ENCODE assay signal across 9 cellular contexts in genomic region chr18:63238711-63239110, GRCh38.
DNase-seq lines count a peak whose midpoint lies in the region; ATAC-seq and TF ChIP-seq lines count a peak whose summit lies in the region.
"Had no signal": no experiment of that assay in that cellular context is flagged by ENCODE, and none has a peak within 500 bp of the region (broad histone marks: within the 10 kb centered on the region; RNA-seq: fewer than 3 reads in every experiment).

No MANE protein-coding gene starts in this region.

- DNase-seq in ACHN (peak; percentile 31), NCI-H345 (lab: John Stamatoyannopoulos, UW) (peak; percentile 96), epithelial cell of esophagus (ENCODE audit: low read depth) (peak; percentile 16), osteocyte (ENCODE audit: extremely low spot score, unreplicated experiment) (no peak), DMS153 (lab: John Stamatoyannopoulos, UW) (no peak), DMS79 treated with DMSO at 0.1 percent for 48 hours (lab: John Stamatoyannopoulos, UW) (no peak)
- DNase-seq: NCI-H1436 treated with DMSO at 0.1 percent for 48 hours had no signal

- no peaks in the 10 kb centered on the region for H3K36me3 Mint-ChIP-seq in osteocyte (ENCODE audit: unreplicated experiment)

- H3K27ac Mint-ChIP-seq in osteocyte (ENCODE audit: unreplicated experiment) = peak overlapping the region; percentile 89

- H3K4me3 Mint-ChIP-seq in osteocyte (ENCODE audit: unreplicated experiment) = no peak overlapping the region

- H3K9me3 Mint-ChIP-seq in osteocyte (ENCODE audit: unreplicated experiment) = no peaks in the 10 kb centered on the region

- peaks cover 33% of the 10 kb centered on the region for H3K4me1 Mint-ChIP-seq in osteocyte (ENCODE audit: unreplicated experiment)

- TF ChIP-seq CTCF in epithelial cell of esophagus (IDR thresholded peaks at IDR 0.05; ENCODE audit: insufficient read depth, low read depth, low read length, missing control alignments) (no peak), osteocyte (IDR thresholded peaks at IDR 0.05) (no peak)

- in situ Hi-C loops in ACHN (cut with HindIII; ENCODE audit: low pct_ligation_motif_present, low pct_unique_long_range_greater_than_20kb, low sequenced_read_pairs) = no loop called here

- H3K4me3 ChIP-seq in epithelial cell of esophagus (ENCODE audit: low read length) = no peak overlapping the region

- no peak for ATAC-seq in HG03354 (IDR thresholded peaks at IDR 0.05; ENCODE audit: poor library complexity, severe bottlenecking, unreplicated experiment)
- no peak for ATAC-seq in HG03378 (IDR thresholded peaks at IDR 0.05; ENCODE audit: unreplicated experiment)

- no peaks in the 10 kb centered on the region for H3K27me3 Mint-ChIP-seq in osteocyte (ENCODE audit: unreplicated experiment)

Comparison
In these comparisons a context has a peak if more than half of its experiments do, and no peak if none do; other contexts are left out.
1. DNase-seq: peak in ACHN (single experiment), NCI-H345 (single experiment) and epithelial cell of esophagus (single experiment); none in osteocyte (single experiment), DMS153 (single experiment) and DMS79 treated with DMSO at 0.1 percent for 48 hours (single experiment).